ENCODE assay signal across 1 cellular context in the genomic region with DNA sequence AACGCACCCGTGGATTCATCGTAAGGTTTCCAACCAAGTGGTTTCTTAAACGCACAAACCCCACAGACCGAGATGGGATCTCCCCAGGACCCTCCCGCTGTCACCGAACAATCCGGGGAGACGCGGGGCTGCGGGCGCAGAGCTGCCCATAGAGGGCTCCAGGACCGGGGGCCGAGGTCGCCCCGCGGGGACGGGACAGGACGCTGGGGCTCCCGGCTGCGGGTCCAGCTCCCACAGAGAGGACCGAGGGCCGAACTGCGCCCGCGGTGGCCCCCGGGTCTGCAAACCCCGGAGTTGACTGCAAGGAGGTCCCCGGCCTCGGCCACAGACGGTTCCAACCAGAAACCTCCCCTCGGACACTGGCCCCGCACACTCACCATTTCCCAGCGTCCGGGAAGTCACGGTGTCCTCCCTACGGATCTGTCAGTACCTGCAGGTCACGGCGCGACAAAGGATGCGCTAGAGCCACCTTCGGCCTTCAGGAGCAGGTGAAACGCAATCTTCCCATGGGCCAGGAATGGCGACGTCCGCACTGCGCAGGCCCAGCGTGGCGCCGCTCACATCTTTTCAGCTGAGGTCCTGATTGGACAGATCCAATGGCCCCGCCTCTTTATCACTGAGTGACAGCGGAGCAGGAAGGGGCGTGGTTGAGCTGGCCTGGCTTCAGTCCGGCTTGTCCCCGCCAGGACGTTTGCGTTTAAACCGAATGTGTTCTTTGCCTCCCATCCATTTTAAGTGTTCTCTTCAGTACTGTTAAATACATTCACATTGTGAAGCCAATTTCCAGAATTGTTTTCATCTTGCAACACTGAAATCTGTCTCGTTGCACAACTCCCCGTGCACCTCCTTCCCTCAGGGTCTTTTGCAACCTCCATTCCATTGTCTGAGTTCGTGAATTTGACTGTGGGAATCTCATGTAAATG.
TF ChIP-seq lines count a peak whose summit lies in the region.

A gene (minus strand): TSS at position 534 of the 923 bp plus-strand sequence. CDS start 154 bp downstream, at position 380.

TF ChIP-seq in K562, 482 proteins besides CTCF, POLR2A, EP300 and RAD21 (continued from another document):
- TF ChIP-seq, protein P1, sequence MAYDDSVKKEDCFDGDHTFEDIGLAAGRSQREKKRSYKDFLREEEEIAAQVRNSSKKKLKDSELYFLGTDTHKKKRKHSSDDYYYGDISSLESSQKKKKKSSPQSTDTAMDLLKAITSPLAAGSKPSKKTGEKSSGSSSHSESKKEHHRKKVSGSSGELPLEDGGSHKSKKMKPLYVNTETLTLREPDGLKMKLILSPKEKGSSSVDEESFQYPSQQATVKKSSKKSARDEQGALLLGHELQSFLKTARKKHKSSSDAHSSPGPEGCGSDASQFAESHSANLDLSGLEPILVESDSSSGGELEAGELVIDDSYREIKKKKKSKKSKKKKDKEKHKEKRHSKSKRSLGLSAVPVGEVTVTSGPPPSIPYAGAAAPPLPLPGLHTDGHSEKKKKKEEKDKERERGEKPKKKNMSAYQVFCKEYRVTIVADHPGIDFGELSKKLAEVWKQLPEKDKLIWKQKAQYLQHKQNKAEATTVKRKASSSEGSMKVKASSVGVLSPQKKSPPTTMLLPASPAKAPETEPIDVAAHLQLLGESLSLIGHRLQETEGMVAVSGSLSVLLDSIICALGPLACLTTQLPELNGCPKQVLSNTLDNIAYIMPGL (CRISPR knock-in tag; IDR thresholded peaks at IDR 0.05): no peak
- peak; percentile 84 for TF ChIP-seq ZEB2 (IDR thresholded peaks at IDR 0.05)
- no peak for TF ChIP-seq ZNF24 (IDR thresholded peaks at IDR 0.05)
- TF ChIP-seq, protein P2, sequence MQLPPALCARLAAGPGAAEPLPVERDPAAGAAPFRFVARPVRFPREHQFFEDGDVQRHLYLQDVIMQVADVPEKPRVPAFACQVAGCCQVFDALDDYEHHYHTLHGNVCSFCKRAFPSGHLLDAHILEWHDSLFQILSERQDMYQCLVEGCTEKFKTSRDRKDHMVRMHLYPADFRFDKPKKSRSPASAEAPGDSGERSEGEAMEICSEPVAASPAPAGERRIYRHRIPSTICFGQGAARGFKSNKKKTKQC (CRISPR knock-in tag; IDR thresholded peaks at IDR 0.05): peak; percentile 74; the same call in 1 of the 2 replicates
